16 cellular contexts compared by ENCODE assay signal in the genomic region with DNA sequence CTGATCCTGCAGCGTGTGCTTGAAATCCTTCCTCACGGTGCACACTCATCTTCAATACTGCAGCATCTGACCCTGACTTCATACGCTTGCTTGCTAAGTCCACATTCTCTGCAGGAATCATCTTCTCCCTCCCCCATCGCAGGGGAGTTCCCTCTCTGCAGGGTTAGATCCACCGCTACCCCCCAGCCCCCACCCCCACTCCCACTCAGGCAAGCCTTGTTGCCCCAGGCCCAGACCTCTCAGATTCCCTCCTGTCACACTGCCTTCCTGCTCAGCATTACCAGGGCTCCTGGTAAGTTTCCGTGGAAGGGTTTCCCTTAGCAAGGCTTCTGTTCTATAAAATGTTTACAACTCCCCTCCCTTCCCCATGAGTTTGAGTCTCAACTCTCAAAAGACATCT.
"Had no signal": no experiment of that assay in that cellular context is flagged by ENCODE, and none has a peak within 500 bp of the region (broad histone marks: within the 10 kb centered on the region; RNA-seq: fewer than 3 reads in every experiment).

No MANE protein-coding gene starts in this region.

- H3K27ac Mint-ChIP-seq: activated naive CD4-positive, alpha-beta T cell treated with anti-CD3 and anti-CD28 coated beads, Interleukin-2, amount 10 ng/mL, durations not matched to agents 7 days and 5 days; natural killer cell; stimulated activated memory B cell treated with anti-CD40 and anti-IgM and Interleukin-4, amounts not matched to agents 10 μg/mL and 1 μg/mL and 100 μg/mL, for 72 hours had no signal

- H3K36me3 ChIP-seq: ascending aorta, vagina had no signal

- H3K27me3 Mint-ChIP-seq: activated naive CD4-positive, alpha-beta T cell treated with anti-CD3 and anti-CD28 coated beads, Interleukin-2, amount 10 ng/mL, durations not matched to agents 7 days and 5 days; stimulated activated memory B cell treated with anti-CD40 and anti-IgM and Interleukin-4, amounts not matched to agents 10 μg/mL and 1 μg/mL and 100 μg/mL, for 72 hours had no signal

- H3K9me3 ChIP-seq: ascending aorta, esophagus squamous epithelium, psoas muscle, tibial artery, vagina had no signal

- H3K27ac ChIP-seq: ascending aorta, esophagus squamous epithelium, psoas muscle, SK-N-MC, tibial artery, vagina had no signal

- H3K4me3 Mint-ChIP-seq: activated naive CD4-positive, alpha-beta T cell treated with anti-CD3 and anti-CD28 coated beads, Interleukin-2, amount 10 ng/mL, durations not matched to agents 7 days and 5 days; natural killer cell; stimulated activated memory B cell treated with anti-CD40 and anti-IgM and Interleukin-4, amounts not matched to agents 10 μg/mL and 1 μg/mL and 100 μg/mL, for 72 hours had no signal

- DNase-seq: activated CD4-positive, alpha-beta T cell treated with anti-CD3 and anti-CD28 coated beads, Interleukin-2, amount 50 U/mL, for 48 hours; activated naive CD4-positive, alpha-beta T cell treated with anti-CD3 and anti-CD28 coated beads, Interleukin-2, amount 10 ng/mL, durations not matched to agents 7 days and 5 days; effector CD4-positive, alpha-beta T cell; esophagus squamous epithelium; foreskin fibroblast; glutamatergic neuron; left colon; natural killer cell; psoas muscle; stimulated activated CD4-positive, alpha-beta T cell treated with anti-CD3 and anti-CD28 coated beads, Interleukin-12 subunit alpha, Interleukin-12 subunit beta, amount 100 ng/mL, for 4 hours; stimulated activated CD4-positive, alpha-beta T cell treated with anti-CD3 and anti-CD28 coated beads, Interleukin-2, amount 100 ng/mL, for 24 hours; tibial artery had no signal

- H3K36me3 Mint-ChIP-seq: natural killer cell had no signal

- ATAC-seq: left colon; natural killer cell; stimulated activated memory B cell treated with anti-CD40 and anti-IgM and Interleukin-4, amounts not matched to agents 10 μg/mL and 1 μg/mL and 100 μg/mL, for 72 hours had no signal

- H3K9me3 Mint-ChIP-seq: activated naive CD4-positive, alpha-beta T cell treated with anti-CD3 and anti-CD28 coated beads, Interleukin-2, amount 10 ng/mL, durations not matched to agents 7 days and 5 days; natural killer cell; stimulated activated memory B cell treated with anti-CD40 and anti-IgM and Interleukin-4, amounts not matched to agents 10 μg/mL and 1 μg/mL and 100 μg/mL, for 72 hours had no signal

- H3K4me1 ChIP-seq: ascending aorta, tibial artery, vagina had no signal

- H3K4me3 ChIP-seq: ascending aorta, esophagus squamous epithelium, psoas muscle, SK-N-MC, tibial artery, vagina had no signal

- H3K27me3 ChIP-seq: ascending aorta, esophagus squamous epithelium, tibial artery, vagina had no signal
